ENCODE assay signal across 8 cellular contexts in genomic region chr17:76384222-76384986, GRCh38. TPM values are rescaled to one million over a fixed set of nuclear protein-coding genes. Genes with fewer than 3 reads are reported as not detected.
A peak's percentile ranks its signal among the peaks of the same experiment; 100 is the strongest.
DNase-seq lines count a peak whose midpoint lies in the region; ATAC-seq and TF ChIP-seq lines count a peak whose summit lies in the region.

TSS of gene SPHK1 (plus strand) at chr17:76384609. CDS start at chr17:76385645, 1,036 bp downstream.

- peak within 1 kb of the TSS; percentile 77 to 95 (median 84) for H3K27ac ChIP-seq in heart left ventricle
- peak within 1 kb of the TSS; percentile 55 for H3K27ac ChIP-seq in rectal smooth muscle tissue (ENCODE audit: low read depth, low read length)

- 0 to 1% (median 0%) methylated on average over 18 to 118 of the region's 118 CpGs for WGBS in heart left ventricle, 4 donors

- intact Hi-C loops in heart left ventricle (cut with DNase I) = no loop called here

- peak; percentile 94 for DNase-seq in AG20443 (ENCODE audit: low spot score)
- DNase-seq in SK-MEL-5 (ENCODE audit: low read depth, low spot score) = peak; percentile 83
- DNase-seq in adipocyte (ENCODE audit: low read depth) = peak; percentile 91
- peak; percentile 80 to 92 (median 82) for DNase-seq in heart left ventricle
- DNase-seq in DMS153 (lab: John Stamatoyannopoulos, UW) = no peak

- TF ChIP-seq CTCF in heart left ventricle (IDR thresholded peaks at IDR 0.05) = no peak

- no peaks in the 10 kb centered on the region for H3K9me3 ChIP-seq in adipocyte (ENCODE audit: control insufficient read depth, low read length)
- H3K9me3 ChIP-seq in heart left ventricle = no peaks in the 10 kb centered on the region

- peak within 1 kb of the TSS; percentile 84 for H3K4me3 ChIP-seq in adipocyte (ENCODE audit: low read length)
- peak within 1 kb of the TSS; percentile 47 to 76 (median 66) for H3K4me3 ChIP-seq in heart left ventricle
- H3K4me3 ChIP-seq in rectal smooth muscle tissue (ENCODE audit: low read length) = peak within 1 kb of the TSS; percentile 68

- in situ Hi-C loops in SK-MEL-5 (cut with HindIII; ENCODE audit: low pct_unique_long_range_greater_than_20kb, low sequenced_read_pairs) = no loop called here

- peak in 1 of 2 donors; percentile 54 for TF ChIP-seq POLR2A in heart left ventricle (IDR thresholded peaks at IDR 0.05)

- peaks cover 19% of the 10 kb centered on the region for H3K4me1 ChIP-seq in adipocyte (ENCODE audit: control insufficient read depth, insufficient read depth, low read length)
- H3K4me1 ChIP-seq in heart left ventricle = peaks cover 0 to 46% (median 32%) of the 10 kb centered on the region in 12 donors
- H3K4me1 ChIP-seq in rectal smooth muscle tissue (ENCODE audit: control insufficient read depth, insufficient read depth, low read length) = peaks cover 5% of the 10 kb centered on the region

- H3K27me3 ChIP-seq in adipocyte (replicated peaks; ENCODE audit: control insufficient read depth, insufficient read depth, low read length) (no peaks in the 10 kb centered on the region), heart left ventricle (no peaks in the 10 kb centered on the region), rectal smooth muscle tissue (ENCODE audit: control insufficient read depth, insufficient read depth, low read length) (no peaks in the 10 kb centered on the region)

- H3K9ac ChIP-seq in adipocyte (ENCODE audit: low read length) (peak within 1 kb of the TSS; percentile 88), rectal smooth muscle tissue (ENCODE audit: low read length) (peak within 1 kb of the TSS; percentile 40)

- ATAC-seq in GM19043 (IDR thresholded peaks at IDR 0.05; ENCODE audit: low read depth, unreplicated experiment) (peak; percentile 54), HG03565 (IDR thresholded peaks at IDR 0.05; ENCODE audit: unreplicated experiment) (peak; percentile 38), heart left ventricle (peak; percentile 50 to 87 (median 76))

- H3K36me3 ChIP-seq in adipocyte (ENCODE audit: control insufficient read depth, insufficient read depth, low read length, severe bottlenecking) (peaks cover 5% of the 10 kb centered on the region), heart left ventricle (peaks cover 0 to 10% (median 0%) of the 10 kb centered on the region in 9 donors), rectal smooth muscle tissue (ENCODE audit: control insufficient read depth, insufficient read depth, low read length) (no peaks in the 10 kb centered on the region)

RNA-seq across cellular contexts. Expression of gene SPHK1, which starts in this region (rescaled TPM):
- total RNA-seq in SK-MEL-5 (2014; rRNA removed; shearing (Covaris generic)) = 60.4 and 60.5 TPM in 2 replicates
- polyA plus RNA-seq in SK-MEL-5 (2015; cell fraction: cytosol; rRNA removed) = 79.0 and 79.8 TPM in 2 replicates
- polyA plus RNA-seq in SK-MEL-5 (2015; cell fraction: nucleus; rRNA removed) = 184 and 217 TPM in 2 replicates
- 10 to 100 TPM in 3 of 9 donors, 1 to 10 TPM in 6; 2.6 to 13.8 (median 4.6) TPM for total RNA-seq in heart left ventricle
- polyA plus RNA-seq in heart left ventricle = 10 to 100 TPM in 1 of 2 donors, 1 to 10 TPM in 1; 2.6 to 20.5 TPM
